In genomic region chr22:21938071-21938822, GRCh38 we compare ENCODE assay signal across 8 cellular contexts. TPM values are rescaled to one million over a fixed set of nuclear protein-coding genes. Genes with fewer than 3 reads are reported as not detected.
DNase-seq lines count a peak whose midpoint lies in the region; ATAC-seq and TF ChIP-seq lines count a peak whose summit lies in the region.

No MANE protein-coding gene starts in this region.

- H3K9me3 Mint-ChIP-seq in T-helper 1 cell treated with Interleukin-12 subunit alpha and Interleukin-12 subunit beta and Interleukin-4 antibody, amounts not matched to agents 30 μg/mL and 1 μg/mL, for 36 hours: no peaks in the 10 kb centered on the region

- H3K36me3 Mint-ChIP-seq in T-helper 1 cell treated with Interleukin-12 subunit alpha and Interleukin-12 subunit beta and Interleukin-4 antibody, amounts not matched to agents 30 μg/mL and 1 μg/mL, for 36 hours (ENCODE audit: low read depth): peaks cover 5% of the 10 kb centered on the region

- peaks cover 43% of the 10 kb centered on the region for H3K4me1 Mint-ChIP-seq in T-helper 1 cell treated with Interleukin-12 subunit alpha and Interleukin-12 subunit beta and Interleukin-4 antibody, amounts not matched to agents 30 μg/mL and 1 μg/mL, for 36 hours (ENCODE audit: low read depth)

- H3K4me3 ChIP-seq in right atrium auricular region (peak overlapping the region; percentile 44 to 59), psoas muscle (peak overlapping the region; percentile 59), urinary bladder (ENCODE audit: low read depth, low read length) (peak overlapping the region; percentile 38)

- H3K27ac ChIP-seq in right atrium auricular region (peak overlapping the region; percentile 94), psoas muscle (peak overlapping the region; percentile 84), urinary bladder (ENCODE audit: low read depth) (peak overlapping the region; percentile 88)

- peak overlapping the region; percentile 55 for H3K27ac Mint-ChIP-seq in T-helper 1 cell treated with Interleukin-12 subunit alpha and Interleukin-12 subunit beta and Interleukin-4 antibody, amounts not matched to agents 30 μg/mL and 1 μg/mL, for 36 hours

- ATAC-seq in HG02798 (IDR thresholded peaks at IDR 0.05; ENCODE audit: poor library complexity, unreplicated experiment) (peak; percentile 93), psoas muscle (peak; percentile 86 to 95 (median 92))

- POLR2A ChIA-PET in GM10248 (lab: Yijun Ruan, JAX): no interaction called here

- DNase-seq in GM10248 (ENCODE audit: extremely low spot score): peak; percentile 94
- DNase-seq in NCI-H1436 treated with DMSO at 0.1 percent for 48 hours (lab: John Stamatoyannopoulos, UW): peak; percentile 65
- DNase-seq in amygdala (lab: John Stamatoyannopoulos, UW): peak; percentile 66 to 97 (median 90)
- peak; percentile 94 for DNase-seq in right atrium auricular region (ENCODE audit: low spot score)
- DNase-seq in psoas muscle: peak; percentile 94 to 98

- H3K4me1 ChIP-seq in right atrium auricular region (peaks cover 0 to 73% of the 10 kb centered on the region in 2 donors), psoas muscle (peaks cover 35% of the 10 kb centered on the region), urinary bladder (ENCODE audit: insufficient read depth) (no peaks in the 10 kb centered on the region)

- H3K36me3 ChIP-seq in right atrium auricular region (peaks cover 29% of the 10 kb centered on the region), psoas muscle (ENCODE audit: insufficient read depth in 1 of 2, low read depth in 1 of 2) (peaks cover 0 to 25% of the 10 kb centered on the region in 2 donors), urinary bladder (ENCODE audit: insufficient read depth) (no peaks in the 10 kb centered on the region)

- H3K27me3 Mint-ChIP-seq in T-helper 1 cell treated with Interleukin-12 subunit alpha and Interleukin-12 subunit beta and Interleukin-4 antibody, amounts not matched to agents 30 μg/mL and 1 μg/mL, for 36 hours (ENCODE audit: low read depth): no peaks in the 10 kb centered on the region

- TF ChIP-seq CTCF in GM10248 (IDR thresholded peaks at IDR 0.05; ENCODE audit: control extremely low read depth, extremely low read depth, low read depth, missing control alignments) (peak; percentile 99), right atrium auricular region (IDR thresholded peaks at IDR 0.05) (peak; percentile 86 to 98), psoas muscle (IDR thresholded peaks at IDR 0.05) (peak; percentile 100)

- no peaks in the 10 kb centered on the region for H3K27me3 ChIP-seq in right atrium auricular region
- H3K27me3 ChIP-seq in psoas muscle (ENCODE audit: insufficient read depth in 3 of 3, low read length in 2 of 3): no peaks in the 10 kb centered on the region

- no peaks in the 10 kb centered on the region for H3K9me3 ChIP-seq in right atrium auricular region
- H3K9me3 ChIP-seq in psoas muscle: no peaks in the 10 kb centered on the region

- CTCF ChIA-PET in GM10248 (lab: Yijun Ruan, JAX): interaction anchor here (0.6 to 9.2 kb wide), 44 partner anchors 12 to 308 kb away, joined by 3 to 130 read pairs (median 4); partner anchors contain the start of genes PPM1F, TOP3B and YDJC

- intact Hi-C loops in psoas muscle (cut with DNase I): loop anchor here (2.0 to 5.0 kb wide), 4 partner anchors 15 to 226 kb away; partner anchors contain the start of genes PPM1F (in 2 of the 2) and MAPK1 (in 1 of the 2)

- peak overlapping the region; percentile 76 for H3K4me3 Mint-ChIP-seq in T-helper 1 cell treated with Interleukin-12 subunit alpha and Interleukin-12 subunit beta and Interleukin-4 antibody, amounts not matched to agents 30 μg/mL and 1 μg/mL, for 36 hours

- WGBS in psoas muscle, 3 donors: 2 to 4% (median 3%) methylated on average over 41 to 42 of the region's 42 CpGs
- WGBS in urinary bladder: under 1% methylated on average over 42 of the region's 42 CpGs

RNA-seq across cellular contexts. Expression of gene PPM1F, which starts 14.4 kb away (rescaled TPM):
- total RNA-seq in right atrium auricular region: 10 to 100 TPM; 17.0 to 29.6 TPM
- total RNA-seq in psoas muscle: 10 to 100 TPM; 11.9 to 29.5 (median 15.7) TPM
- polyA plus RNA-seq in psoas muscle: 10 to 100 TPM in 2 of 3 donors, 1 to 10 TPM in 1; 8.1 to 13.1 (median 11.8) TPM
- total RNA-seq in urinary bladder: 30.8 TPM
- 35.4 TPM for polyA plus RNA-seq in urinary bladder

RNA-seq across cellular contexts. Expression of gene TOP3B, which starts 44.3 kb away (rescaled TPM):
- total RNA-seq in right atrium auricular region (10 to 100 TPM; 11.5 to 12.3 TPM), psoas muscle (10 to 100 TPM in 1 of 4 donors, 1 to 10 TPM in 3; 5.4 to 12.2 (median 9.0) TPM), urinary bladder (20.7 TPM)
- polyA plus RNA-seq in psoas muscle (10 to 100 TPM in 1 of 3 donors, 1 to 10 TPM in 2; 6.4 to 13.5 (median 8.1) TPM), urinary bladder (12.6 TPM)

Comparison
In these comparisons a context has a peak if more than half of its experiments do, and no peak if none do; other contexts are left out.
1. Peak in every context shown above with its lines: DNase-seq, ATAC-seq, H3K4me3 ChIP-seq and H3K27ac ChIP-seq.